Comparison of ENCODE assay signal across 2 cellular contexts in genomic region chr3:194139977-194140351, GRCh38.
TF ChIP-seq lines count a peak whose summit lies in the region.

No MANE protein-coding gene starts in this region.

TF ChIP-seq in GM23338, 12 proteins besides CTCF, POLR2A, EP300 and RAD21 (continued from another document):
- no peak for TF ChIP-seq REST (IDR thresholded peaks at IDR 0.05; ENCODE audit: unreplicated experiment)
- no peak for TF ChIP-seq ETS1 (IDR thresholded peaks at IDR 0.05)
- TF ChIP-seq JUNB (IDR thresholded peaks at IDR 0.05; ENCODE audit: unreplicated experiment) = no peak
- TF ChIP-seq CREB1 (CRISPR knock-in tag; IDR thresholded peaks at IDR 0.05; ENCODE audit: low read depth) = no peak
- no peak for TF ChIP-seq EZH2phosphoT487 (IDR thresholded peaks at IDR 0.05; ENCODE audit: unreplicated experiment)
- TF ChIP-seq ZNF114 (CRISPR knock-in tag; IDR thresholded peaks at IDR 0.05) = no peak
- TF ChIP-seq ZNF462 (CRISPR knock-in tag; IDR thresholded peaks at IDR 0.05) = no peak

TF ChIP-seq in SK-N-SH, 30 proteins besides CTCF, POLR2A, EP300 and RAD21 (continued from another document):
- TF ChIP-seq USF1 (IDR thresholded peaks at IDR 0.05; ENCODE audit: borderline replicate concordance, low read depth) (no peak), IRF3 (IDR thresholded peaks at IDR 0.05; ENCODE audit: low read depth, low read length) (no peak), JUND (IDR thresholded peaks at IDR 0.05) (no peak), GATA2 (CRISPR knock-in tag; IDR thresholded peaks at IDR 0.05) (no peak), EZH2phosphoT487 (IDR thresholded peaks at IDR 0.05; ENCODE audit: borderline replicate concordance, low read depth) (no peak), TAF1 (IDR thresholded peaks at IDR 0.05; ENCODE audit: borderline replicate concordance, low read depth, low read length) (no peak), RFX5 (IDR thresholded peaks at IDR 0.05; ENCODE audit: low read length) (no peak)
